Comparison of ENCODE assay signal across 9 cellular contexts in genomic region chr19:36931684-36932083, GRCh38. TPM values are rescaled to one million over a fixed set of nuclear protein-coding genes. Genes with fewer than 3 reads are reported as not detected.
"Had no signal": no experiment of that assay in that cellular context is flagged by ENCODE, and none has a peak within 500 bp of the region (broad histone marks: within the 10 kb centered on the region; RNA-seq: fewer than 3 reads in every experiment).

No MANE protein-coding gene starts in this region.

- FAIRE-seq: HepG2, HTR-8/SVneo, K562 had no signal

- H3K9ac ChIP-seq: KMS-11 had no signal

- H3K27ac ChIP-seq: HL-60, KMS-11 had no signal

- ATAC-seq: HepG2, K562 had no signal

- H3K4me2 ChIP-seq: KMS-11 had no signal

- DNase-seq: IMR-90, KBM-7, KG1 had no signal

- H3K4me3 ChIP-seq: K562 had no signal

RNA-seq across cellular contexts. Expression of gene ZNF568, which starts 15.6 kb away (rescaled TPM):
- total RNA-seq: HT-29 had no signal

RNA-seq across cellular contexts. Expression of gene ZNF829, which starts 15.6 kb away (rescaled TPM):
- total RNA-seq: HT-29 had no signal
